In the genomic region with DNA sequence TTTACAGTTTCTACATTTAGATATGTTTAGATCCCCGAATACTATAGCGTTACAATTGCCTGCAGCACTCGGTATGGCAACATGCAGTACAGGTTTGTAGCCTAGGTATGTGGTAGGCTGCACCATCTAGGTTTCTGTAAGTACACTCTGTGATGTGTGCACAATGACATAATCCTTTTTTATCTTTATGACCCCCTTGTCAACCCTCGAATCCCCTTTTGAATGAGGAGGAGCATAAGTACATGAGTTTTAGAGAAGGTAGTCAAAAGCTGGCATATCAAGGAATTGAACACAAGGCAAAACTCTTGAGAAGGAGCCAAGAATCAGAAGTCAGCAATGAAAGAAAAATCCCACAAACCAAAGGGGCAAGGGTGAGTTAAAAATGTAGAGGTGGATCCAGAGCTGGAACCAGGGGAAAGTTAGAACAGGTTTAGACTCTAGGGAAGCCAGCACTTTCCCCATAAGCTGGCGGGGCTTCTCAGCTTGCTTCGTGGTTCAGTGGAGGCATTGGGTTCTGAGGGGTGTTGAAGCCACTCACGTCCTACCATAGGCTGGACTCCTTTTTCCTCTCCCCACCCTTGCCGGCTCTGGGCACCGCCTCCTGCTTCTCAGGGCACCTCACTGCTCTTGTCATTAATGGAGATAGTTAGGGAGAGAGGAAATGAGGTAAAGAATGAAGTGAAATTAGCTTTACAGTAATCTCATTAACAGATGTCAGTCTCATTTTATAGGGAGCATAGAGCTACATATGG, we compare ENCODE assay signal across 30 cellular contexts.
"Had no signal": no experiment of that assay in that cellular context is flagged by ENCODE, and none has a peak within 500 bp of the region (broad histone marks: within the 10 kb centered on the region; RNA-seq: fewer than 3 reads in every experiment).

No MANE protein-coding gene starts in this region.

- H3K9me3 Mint-ChIP-seq: activated naive CD4-positive, alpha-beta T cell treated with anti-CD3 and anti-CD28 coated beads for 36 hours; activated naive CD8-positive, alpha-beta T cell treated with anti-CD3 and anti-CD28 coated beads for 36 hours; activated T-helper 1 cell treated with anti-CD3 and anti-CD28 coated beads, Interleukin-12 subunit alpha, Interleukin-12 subunit beta, Interleukin-2, Interleukin-4 antibody, amounts not matched to agents 30 ng/mL and 10 ng/mL and 1 ng/mL, durations not matched to agents 14 hours and 24 hours and 36 hours; T-helper 2 cell treated with Interferon-gamma antibody and Interleukin-4, amounts not matched to agents 5 μg/mL and 100 μg/mL, for 36 hours had no signal

- H3K4me3 Mint-ChIP-seq: activated naive CD4-positive, alpha-beta T cell treated with anti-CD3 and anti-CD28 coated beads for 36 hours; activated naive CD8-positive, alpha-beta T cell treated with anti-CD3 and anti-CD28 coated beads for 36 hours; activated T-helper 1 cell treated with anti-CD3 and anti-CD28 coated beads, Interleukin-12 subunit alpha, Interleukin-12 subunit beta, Interleukin-2, Interleukin-4 antibody, amounts not matched to agents 30 ng/mL and 10 ng/mL and 1 ng/mL, durations not matched to agents 14 hours and 24 hours and 36 hours; brain; nephron progenitor cell; T-helper 2 cell treated with Interferon-gamma antibody and Interleukin-4, amounts not matched to agents 5 μg/mL and 100 μg/mL, for 36 hours had no signal

- H3K4me1 ChIP-seq: adrenal gland, ascending aorta, heart left ventricle, left lung, lower lobe of right lung, right lobe of liver, testis, transverse colon had no signal

- H3K4me1 Mint-ChIP-seq: activated naive CD8-positive, alpha-beta T cell treated with anti-CD3 and anti-CD28 coated beads for 36 hours had no signal

- H3K36me3 Mint-ChIP-seq: activated naive CD8-positive, alpha-beta T cell treated with anti-CD3 and anti-CD28 coated beads for 36 hours; brain had no signal

- H3K27ac Mint-ChIP-seq: activated naive CD4-positive, alpha-beta T cell treated with anti-CD3 and anti-CD28 coated beads for 36 hours; activated naive CD8-positive, alpha-beta T cell treated with anti-CD3 and anti-CD28 coated beads for 36 hours; activated T-helper 1 cell treated with anti-CD3 and anti-CD28 coated beads, Interleukin-12 subunit alpha, Interleukin-12 subunit beta, Interleukin-2, Interleukin-4 antibody, amounts not matched to agents 30 ng/mL and 10 ng/mL and 1 ng/mL, durations not matched to agents 14 hours and 24 hours and 36 hours; brain; progenitor cell of endocrine pancreas; T-helper 2 cell treated with Interferon-gamma antibody and Interleukin-4, amounts not matched to agents 5 μg/mL and 100 μg/mL, for 36 hours had no signal

- H3K4me3 ChIP-seq: adrenal gland, ascending aorta, cardiac muscle cell, coronary artery, dorsolateral prefrontal cortex, heart left ventricle, left lung, lower lobe of right lung, ovary, right lobe of liver, testis, transverse colon had no signal

- H3K9me3 ChIP-seq: adrenal gland, ascending aorta, heart left ventricle, lower lobe of right lung, ovary, right lobe of liver, testis, transverse colon had no signal

- DNase-seq: activated CD4-positive, alpha-beta T cell treated with anti-CD3 and anti-CD28 coated beads for 4 hours; activated CD4-positive, alpha-beta T cell treated with anti-CD3 and anti-CD28 coated beads, Interleukin-2, amount 50 U/mL, for 4 hours; activated CD8-positive, alpha-beta memory T cell treated with anti-CD3 and anti-CD28 coated beads, Interleukin-2, amount 50 U/mL, for 4 hours; activated effector memory CD4-positive, alpha-beta T cell treated with anti-CD3 and anti-CD28 coated beads, Interleukin-2, amount 50 U/mL, for 16 hours; activated naive CD4-positive, alpha-beta T cell treated with anti-CD3 and anti-CD28 coated beads for 36 hours; activated naive CD8-positive, alpha-beta T cell treated with anti-CD3 and anti-CD28 coated beads for 36 hours; activated T-cell treated with anti-CD3 and anti-CD28 coated beads, Interleukin-2, amount 50 U/mL, for 1 hour; adrenal gland; dorsolateral prefrontal cortex; effector memory CD4-positive, alpha-beta T cell; foreskin fibroblast; heart left ventricle; left lung; lower lobe of right lung; mesenchymal stem cell; nephron progenitor cell; ovary; right lobe of liver; stimulated activated CD4-positive, alpha-beta T cell treated with anti-CD3 and anti-CD28 coated beads, Interleukin-2, amount 100 ng/mL, for 48 hours; stimulated activated naive CD8-positive, alpha-beta T cell treated with anti-CD3 and anti-CD28 coated beads, Interleukin-15, Interleukin-2, amounts not matched to agents 100 U/mL and 50 U/mL, for 24 hours; T-helper 1 cell; testis; transverse colon had no signal

- ATAC-seq: heart left ventricle; left lung; lower lobe of right lung; right lobe of liver; stimulated activated naive CD8-positive, alpha-beta T cell treated with anti-CD3 and anti-CD28 coated beads, Interleukin-15, Interleukin-2, amounts not matched to agents 100 U/mL and 50 U/mL, for 24 hours had no signal

- H3K27ac ChIP-seq: adrenal gland, ascending aorta, cardiac muscle cell, coronary artery, dorsolateral prefrontal cortex, heart left ventricle, left lung, lower lobe of right lung, ovary, right lobe of liver, testis, transverse colon had no signal

- H3K36me3 ChIP-seq: adrenal gland, ascending aorta, cardiac muscle cell, heart left ventricle, left lung, lower lobe of right lung, ovary, right lobe of liver, transverse colon had no signal

- H3K27me3 ChIP-seq: adrenal gland, ascending aorta, cardiac muscle cell, left lung, ovary, right lobe of liver, testis, transverse colon had no signal
